16 cellular contexts compared by ENCODE assay signal in genomic region chr1:94772230-94772641, GRCh38. TPM values are rescaled to one million over a fixed set of nuclear protein-coding genes. Genes with fewer than 3 reads are reported as not detected.
DNase-seq lines count a peak whose midpoint lies in the region; ATAC-seq and TF ChIP-seq lines count a peak whose summit lies in the region.
"Had no signal": no experiment of that assay in that cellular context is flagged by ENCODE, and none has a peak within 500 bp of the region (broad histone marks: within the 10 kb centered on the region; RNA-seq: fewer than 3 reads in every experiment).

No MANE protein-coding gene starts in this region.

- no peaks in the 10 kb centered on the region for H3K9me3 ChIP-seq in mesenchymal stem cell (ENCODE audit: control insufficient read depth, low read length)

- no peak for ATAC-seq in HG03175 (IDR thresholded peaks at IDR 0.05; ENCODE audit: unreplicated experiment)
- ATAC-seq: foreskin keratinocyte had no signal

- peaks cover 13% of the 10 kb centered on the region for H3K4me1 ChIP-seq in mesenchymal stem cell (ENCODE audit: control insufficient read depth, insufficient read depth, low read depth, low read length)

- no peak overlapping the region for H2BK5ac ChIP-seq in mesenchymal stem cell (ENCODE audit: low read depth, low read length, poor library complexity, severe bottlenecking)

- DNase-seq in DMS79 (lab: John Stamatoyannopoulos, UW), result peak; percentile 57
- DNase-seq in NOMO-1 treated with DMSO at 0.1 percent for 48 hours (lab: John Stamatoyannopoulos, UW; ENCODE audit: unreplicated experiment), result peak; percentile 78
- peak; percentile 68 for DNase-seq in epithelial cell of proximal tubule (ENCODE audit: low read depth)
- peak; percentile 95 for DNase-seq in mesenchymal stem cell
- no peak for DNase-seq in cardiac septum (ENCODE audit: low spot score)
- no peak for DNase-seq in kidney glomerular epithelial cell (lab: John Stamatoyannopoulos, UW)
- DNase-seq in HT-29 (ENCODE audit: low spot score), result no peak
- DNase-seq: amygdala, DMS 273 treated with DMSO at 0.1 percent for 48 hours, GM23248, NCI-H226, SW 1271 had no signal

- intact Hi-C loops in cardiac septum (cut with DNase I), result no loop called here

- no peak overlapping the region for H2BK12ac ChIP-seq in mesenchymal stem cell (ENCODE audit: low read length in 2 of 2)

- peaks cover 0 to 8% of the 10 kb centered on the region in 2 experiments for H3K36me3 ChIP-seq in mesenchymal stem cell (ENCODE audit: control insufficient read depth in 1 of 2, insufficient read depth in 2 of 2, low read depth in 1 of 2, low read length in 2 of 2)

- peaks cover 0 to 2% of the 10 kb centered on the region in 2 experiments for H3K27me3 ChIP-seq in mesenchymal stem cell (ENCODE audit: control insufficient read depth in 1 of 2, insufficient read depth in 1 of 2, low read length in 2 of 2)
- H3K27me3 ChIP-seq: foreskin keratinocyte had no signal

- no peak overlapping the region for H2AK5ac ChIP-seq in mesenchymal stem cell (ENCODE audit: low read length, severe bottlenecking)

- H3K4me3 ChIP-seq in epithelial cell of proximal tubule (ENCODE audit: low read depth, low read length) (no peak overlapping the region), mesenchymal stem cell (ENCODE audit: insufficient read depth in 1 of 2, low read depth in 1 of 2, low read length in 2 of 2) (no peak overlapping the region)
- H3K4me3 ChIP-seq: GM23248, skin epidermis had no signal

- H3K23ac ChIP-seq in mesenchymal stem cell (ENCODE audit: low read length in 2 of 2), result no peak overlapping the region

- no peak overlapping the region for H3K14ac ChIP-seq in mesenchymal stem cell (ENCODE audit: low read length in 2 of 2)

- TF ChIP-seq CTCF in epithelial cell of proximal tubule (conservative IDR thresholded peaks at IDR 0.05; ENCODE audit: low read depth, low read length), result no peak

- no peak overlapping the region for H3K9ac ChIP-seq in mesenchymal stem cell (ENCODE audit: low read length)
- H3K9ac ChIP-seq: GM23248 had no signal

- no peak overlapping the region for H3K27ac ChIP-seq in mesenchymal stem cell (ENCODE audit: low read length, poor library complexity, severe bottlenecking)
- H3K27ac ChIP-seq: foreskin keratinocyte, GM23248 had no signal

- no peak overlapping the region for H3K18ac ChIP-seq in mesenchymal stem cell (ENCODE audit: low read depth in 1 of 2, low read length in 2 of 2)

- peaks cover 16% of the 10 kb centered on the region for H3K79me1 ChIP-seq in mesenchymal stem cell (replicated peaks; ENCODE audit: low read length, poor library complexity, severe bottlenecking)

- no peak overlapping the region for H2BK15ac ChIP-seq in mesenchymal stem cell (ENCODE audit: low read depth, poor library complexity, severe bottlenecking)

- no peak overlapping the region for H4K91ac ChIP-seq in mesenchymal stem cell (ENCODE audit: low read length)

- no peak overlapping the region for H4K8ac ChIP-seq in mesenchymal stem cell (ENCODE audit: low read length)

- H2BK120ac ChIP-seq in mesenchymal stem cell (ENCODE audit: low read depth, low read length), result no peak overlapping the region

- H3K4ac ChIP-seq in mesenchymal stem cell (ENCODE audit: low read depth in 1 of 2, low read length in 2 of 2), result no peak overlapping the region

- no peak overlapping the region for H2AFZ ChIP-seq in mesenchymal stem cell (ENCODE audit: low read depth, low read length)
- H2AFZ ChIP-seq: GM23248 had no signal

- no peak overlapping the region for H3K4me2 ChIP-seq in mesenchymal stem cell (ENCODE audit: low read length, poor library complexity, severe bottlenecking)

- 70% methylated on average over 4 of the region's 5 CpGs for WGBS in mesenchymal stem cell

RNA-seq across cellular contexts. Expression of gene SLC44A3, which starts 47.9 kb away (rescaled TPM):
- 9.3 and 24.3 TPM in 2 replicates for total RNA-seq in epithelial cell of proximal tubule
- 12.6 TPM for polyA plus RNA-seq in mesenchymal stem cell (2013, experiment 1 of 2)
- polyA plus RNA-seq in mesenchymal stem cell (2013, experiment 2 of 2), result 11.5 TPM
- total RNA-seq in cardiac septum, result 2.7 TPM
- 14.1 and 15.6 TPM in 2 replicates for total RNA-seq in HT-29 (2014; rRNA removed; shearing (Covaris generic))
- total RNA-seq: activated T-helper 2 cell treated with anti-CD3 and anti-CD28 coated beads, Interferon-gamma antibody, Interleukin-2, Interleukin-4, amounts not matched to agents 10 μg/mL and 5 μg/mL and 100 μg/mL, durations not matched to agents 14 hours and 24 hours and 36 hours had no signal

Comparison
In these comparisons a context has a peak if more than half of its experiments do, and no peak if none do; other contexts are left out.
1. DNase-seq: peak in DMS79 (single experiment), NOMO-1 treated with DMSO at 0.1 percent for 48 hours (single experiment), epithelial cell of proximal tubule (single experiment) and mesenchymal stem cell (single experiment); none in cardiac septum (single experiment), kidney glomerular epithelial cell (single experiment) and HT-29 (single experiment).